ENCODE assay signal across 10 cellular contexts in the genomic region with DNA sequence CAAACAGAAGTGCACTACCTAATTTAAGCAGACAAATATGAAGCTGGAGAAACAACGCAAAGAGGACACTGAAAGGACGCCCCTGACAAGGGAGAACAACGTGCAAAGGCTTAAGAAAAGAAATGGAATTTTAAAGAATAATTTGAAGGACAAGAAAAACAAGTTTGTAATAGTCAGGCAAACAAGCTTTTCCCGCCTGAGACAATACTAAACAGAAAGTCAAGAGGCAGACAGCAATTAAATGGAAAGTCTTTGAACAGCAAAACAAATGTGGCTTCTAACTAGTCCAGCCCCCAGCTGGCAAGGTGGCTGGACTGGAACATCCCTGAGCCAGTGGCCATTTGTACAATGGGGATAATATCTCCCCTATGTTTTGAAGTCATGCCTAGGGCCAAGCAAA.
"Had no signal": no experiment of that assay in that cellular context is flagged by ENCODE, and none has a peak within 500 bp of the region (broad histone marks: within the 10 kb centered on the region; RNA-seq: fewer than 3 reads in every experiment).

No MANE protein-coding gene starts in this region.

- H3K36me3 ChIP-seq: heart left ventricle, ovary, upper lobe of left lung had no signal

- H3K4me3 ChIP-seq: heart left ventricle, ovary, upper lobe of left lung had no signal

- H3K27me3 ChIP-seq: heart left ventricle, ovary, upper lobe of left lung had no signal

- ATAC-seq: activated T-cell treated with anti-CD3 and anti-CD28 coated beads, Interleukin-2, amount 50 U/mL, for 72 hours; heart left ventricle; left lobe of liver had no signal

- H3K27ac ChIP-seq: ovary, upper lobe of left lung had no signal

- FAIRE-seq: bronchial epithelial cell had no signal

- DNase-seq: activated CD4-positive, alpha-beta memory T cell treated with anti-CD3 and anti-CD28 coated beads, Interleukin-2, amount 10 ng/mL, durations not matched to agents 7 days and 5 days; activated naive CD8-positive, alpha-beta T cell treated with anti-CD3 and anti-CD28 coated beads, Interleukin-2, amount 10 ng/mL, durations not matched to agents 7 days and 5 days; activated T-cell treated with anti-CD3 and anti-CD28 coated beads, Interleukin-2, amount 50 U/mL, for 72 hours; aorta; foreskin melanocyte; heart left ventricle; ovary; upper lobe of left lung had no signal

- H3K9me3 ChIP-seq: heart left ventricle, ovary, upper lobe of left lung had no signal
